Comparison of ENCODE assay signal across 25 cellular contexts in genomic region chr4:147968641-147969040, GRCh38.
"Had no signal": no experiment of that assay in that cellular context is flagged by ENCODE, and none has a peak within 500 bp of the region (broad histone marks: within the 10 kb centered on the region; RNA-seq: fewer than 3 reads in every experiment).

No MANE protein-coding gene starts in this region.

- DNase-seq: activated CD4-positive, alpha-beta T cell treated with anti-CD3 and anti-CD28 coated beads, Interleukin-2, amount 10 ng/mL, durations not matched to agents 7 days and 5 days; activated CD4-positive, CD25-positive, alpha-beta regulatory T cell treated with anti-CD3 and anti-CD28 coated beads, Interleukin-2, amount 50 U/mL, for 72 hours; activated CD8-positive, alpha-beta memory T cell treated with anti-CD3 and anti-CD28 coated beads, Interleukin-2, amount 10 ng/mL, durations not matched to agents 7 days and 5 days; activated CD8-positive, alpha-beta T cell treated with anti-CD3 and anti-CD28 coated beads for 36 hours; activated effector memory CD4-positive, alpha-beta T cell treated with anti-CD3 and anti-CD28 coated beads, Interleukin-2, amount 50 U/mL, for 16 hours; activated naive CD4-positive, alpha-beta T cell treated with anti-CD3 and anti-CD28 coated beads, Interleukin-2, amount 10 ng/mL, durations not matched to agents 7 days and 5 days; activated T-cell treated with anti-CD3 and anti-CD28 coated beads for 4 hours; anterior cingulate cortex; effector memory CD4-positive, alpha-beta T cell; kidney; spleen; stimulated activated CD4-positive, alpha-beta T cell treated with anti-CD3 and anti-CD28 coated beads, Interleukin-4, amount 100 ng/mL, for 1 hour; stimulated activated naive CD4-positive, alpha-beta T cell; T-helper 1 cell; testis; WERI-Rb-1 had no signal

- H3K36me3 ChIP-seq: vagina had no signal

- H3K36me3 Mint-ChIP-seq: brain had no signal

- FAIRE-seq: colon, endothelial cell of umbilical vein, kidney, TTC549 had no signal

- H3K27ac ChIP-seq: spleen, testis, WERI-Rb-1 had no signal

- H3K4me1 Mint-ChIP-seq: activated CD8-positive, alpha-beta memory T cell treated with anti-CD3 and anti-CD28 coated beads, Interleukin-2, amount 10 ng/mL, durations not matched to agents 7 days and 5 days; activated naive CD4-positive, alpha-beta T cell treated with anti-CD3 and anti-CD28 coated beads, Interleukin-2, amount 10 ng/mL, durations not matched to agents 7 days and 5 days had no signal

- H3K27me3 ChIP-seq: spleen, testis, vagina had no signal

- H3K9me3 Mint-ChIP-seq: activated CD4-positive, alpha-beta T cell treated with anti-CD3 and anti-CD28 coated beads, Interleukin-2, amount 10 ng/mL, durations not matched to agents 7 days and 5 days; activated CD8-positive, alpha-beta T cell treated with anti-CD3 and anti-CD28 coated beads for 36 hours; activated naive CD4-positive, alpha-beta T cell treated with anti-CD3 and anti-CD28 coated beads, Interleukin-2, amount 10 ng/mL, durations not matched to agents 7 days and 5 days; brain had no signal

- H3K4me3 ChIP-seq: lung, spleen, testis, vagina had no signal

- H3K4me3 Mint-ChIP-seq: activated CD4-positive, alpha-beta T cell treated with anti-CD3 and anti-CD28 coated beads, Interleukin-2, amount 10 ng/mL, durations not matched to agents 7 days and 5 days; activated CD8-positive, alpha-beta memory T cell treated with anti-CD3 and anti-CD28 coated beads, Interleukin-2, amount 10 ng/mL, durations not matched to agents 7 days and 5 days; activated CD8-positive, alpha-beta T cell treated with anti-CD3 and anti-CD28 coated beads for 36 hours; activated naive CD4-positive, alpha-beta T cell treated with anti-CD3 and anti-CD28 coated beads, Interleukin-2, amount 10 ng/mL, durations not matched to agents 7 days and 5 days; brain; type B pancreatic cell had no signal

- H3K27ac Mint-ChIP-seq: activated CD4-positive, alpha-beta T cell treated with anti-CD3 and anti-CD28 coated beads, Interleukin-2, amount 10 ng/mL, durations not matched to agents 7 days and 5 days; activated CD8-positive, alpha-beta memory T cell treated with anti-CD3 and anti-CD28 coated beads, Interleukin-2, amount 10 ng/mL, durations not matched to agents 7 days and 5 days; activated CD8-positive, alpha-beta T cell treated with anti-CD3 and anti-CD28 coated beads for 36 hours; activated naive CD4-positive, alpha-beta T cell treated with anti-CD3 and anti-CD28 coated beads, Interleukin-2, amount 10 ng/mL, durations not matched to agents 7 days and 5 days; type B pancreatic cell had no signal

- H3K9me3 ChIP-seq: spleen, testis, vagina had no signal

- H3K27me3 Mint-ChIP-seq: activated CD4-positive, alpha-beta T cell treated with anti-CD3 and anti-CD28 coated beads, Interleukin-2, amount 10 ng/mL, durations not matched to agents 7 days and 5 days; activated CD8-positive, alpha-beta memory T cell treated with anti-CD3 and anti-CD28 coated beads, Interleukin-2, amount 10 ng/mL, durations not matched to agents 7 days and 5 days; activated CD8-positive, alpha-beta T cell treated with anti-CD3 and anti-CD28 coated beads for 36 hours; activated naive CD4-positive, alpha-beta T cell treated with anti-CD3 and anti-CD28 coated beads, Interleukin-2, amount 10 ng/mL, durations not matched to agents 7 days and 5 days; type B pancreatic cell had no signal

- ATAC-seq: activated CD8-positive, alpha-beta memory T cell treated with anti-CD3 and anti-CD28 coated beads, Interleukin-2, amount 10 ng/mL, durations not matched to agents 7 days and 5 days; activated CD8-positive, alpha-beta T cell treated with anti-CD3 and anti-CD28 coated beads for 36 hours; esophagus mucosa; left lobe of liver had no signal
